ENCODE assay signal across 1 cellular context in the genomic region with DNA sequence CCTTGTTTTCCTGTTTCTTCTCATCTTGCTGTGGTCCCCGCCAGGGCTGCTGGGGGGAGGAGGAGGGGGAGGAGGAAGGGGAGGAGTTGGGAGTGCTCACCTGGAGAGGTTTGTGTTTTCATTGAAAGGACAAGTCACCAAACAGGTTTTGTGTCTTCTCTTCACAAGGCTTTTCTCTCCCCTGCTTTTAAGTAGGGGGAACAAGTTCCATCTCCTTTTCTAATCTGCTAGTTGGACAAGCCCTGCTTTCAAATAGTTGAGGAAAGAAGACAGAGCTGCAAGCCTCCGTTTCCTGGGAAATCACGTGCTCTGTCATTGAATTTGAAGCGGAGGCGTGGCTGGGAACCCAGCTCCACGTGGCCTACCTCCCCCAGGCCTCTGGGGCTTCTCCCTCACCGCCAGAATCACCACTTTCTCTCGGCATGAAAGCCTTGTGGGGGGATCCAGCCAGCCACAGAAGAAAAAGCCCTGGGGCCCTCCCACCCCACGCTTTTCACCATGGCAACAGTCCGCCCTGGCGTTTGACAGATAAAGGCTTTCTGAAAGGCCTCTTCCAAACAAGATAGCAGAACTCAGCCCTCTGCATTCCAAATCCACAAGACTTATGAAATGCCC.
TF ChIP-seq lines count a peak whose summit lies in the region.

No MANE protein-coding gene starts in this region.

TF ChIP-seq in K562, 482 proteins besides CTCF, POLR2A, EP300 and RAD21 (continued from another document and continues in another):
- TF ChIP-seq, protein P1, sequence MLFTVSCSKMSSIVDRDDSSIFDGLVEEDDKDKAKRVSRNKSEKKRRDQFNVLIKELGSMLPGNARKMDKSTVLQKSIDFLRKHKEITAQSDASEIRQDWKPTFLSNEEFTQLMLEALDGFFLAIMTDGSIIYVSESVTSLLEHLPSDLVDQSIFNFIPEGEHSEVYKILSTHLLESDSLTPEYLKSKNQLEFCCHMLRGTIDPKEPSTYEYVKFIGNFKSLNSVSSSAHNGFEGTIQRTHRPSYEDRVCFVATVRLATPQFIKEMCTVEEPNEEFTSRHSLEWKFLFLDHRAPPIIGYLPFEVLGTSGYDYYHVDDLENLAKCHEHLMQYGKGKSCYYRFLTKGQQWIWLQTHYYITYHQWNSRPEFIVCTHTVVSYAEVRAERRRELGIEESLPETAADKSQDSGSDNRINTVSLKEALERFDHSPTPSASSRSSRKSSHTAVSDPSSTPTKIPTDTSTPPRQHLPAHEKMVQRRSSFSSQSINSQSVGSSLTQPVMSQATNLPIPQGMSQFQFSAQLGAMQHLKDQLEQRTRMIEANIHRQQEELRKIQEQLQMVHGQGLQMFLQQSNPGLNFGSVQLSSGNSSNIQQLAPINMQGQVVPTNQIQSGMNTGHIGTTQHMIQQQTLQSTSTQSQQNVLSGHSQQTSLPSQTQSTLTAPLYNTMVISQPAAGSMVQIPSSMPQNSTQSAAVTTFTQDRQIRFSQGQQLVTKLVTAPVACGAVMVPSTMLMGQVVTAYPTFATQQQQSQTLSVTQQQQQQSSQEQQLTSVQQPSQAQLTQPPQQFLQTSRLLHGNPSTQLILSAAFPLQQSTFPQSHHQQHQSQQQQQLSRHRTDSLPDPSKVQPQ (CRISPR knock-in tag; IDR thresholded peaks at IDR 0.05; ENCODE audit: borderline replicate concordance): peak; percentile 28; the same call in 1 of the 2 replicates
- TF ChIP-seq CBX5 (IDR thresholded peaks at IDR 0.05; ENCODE audit: borderline replicate concordance, low read depth): no peak
- TF ChIP-seq, protein P2, sequence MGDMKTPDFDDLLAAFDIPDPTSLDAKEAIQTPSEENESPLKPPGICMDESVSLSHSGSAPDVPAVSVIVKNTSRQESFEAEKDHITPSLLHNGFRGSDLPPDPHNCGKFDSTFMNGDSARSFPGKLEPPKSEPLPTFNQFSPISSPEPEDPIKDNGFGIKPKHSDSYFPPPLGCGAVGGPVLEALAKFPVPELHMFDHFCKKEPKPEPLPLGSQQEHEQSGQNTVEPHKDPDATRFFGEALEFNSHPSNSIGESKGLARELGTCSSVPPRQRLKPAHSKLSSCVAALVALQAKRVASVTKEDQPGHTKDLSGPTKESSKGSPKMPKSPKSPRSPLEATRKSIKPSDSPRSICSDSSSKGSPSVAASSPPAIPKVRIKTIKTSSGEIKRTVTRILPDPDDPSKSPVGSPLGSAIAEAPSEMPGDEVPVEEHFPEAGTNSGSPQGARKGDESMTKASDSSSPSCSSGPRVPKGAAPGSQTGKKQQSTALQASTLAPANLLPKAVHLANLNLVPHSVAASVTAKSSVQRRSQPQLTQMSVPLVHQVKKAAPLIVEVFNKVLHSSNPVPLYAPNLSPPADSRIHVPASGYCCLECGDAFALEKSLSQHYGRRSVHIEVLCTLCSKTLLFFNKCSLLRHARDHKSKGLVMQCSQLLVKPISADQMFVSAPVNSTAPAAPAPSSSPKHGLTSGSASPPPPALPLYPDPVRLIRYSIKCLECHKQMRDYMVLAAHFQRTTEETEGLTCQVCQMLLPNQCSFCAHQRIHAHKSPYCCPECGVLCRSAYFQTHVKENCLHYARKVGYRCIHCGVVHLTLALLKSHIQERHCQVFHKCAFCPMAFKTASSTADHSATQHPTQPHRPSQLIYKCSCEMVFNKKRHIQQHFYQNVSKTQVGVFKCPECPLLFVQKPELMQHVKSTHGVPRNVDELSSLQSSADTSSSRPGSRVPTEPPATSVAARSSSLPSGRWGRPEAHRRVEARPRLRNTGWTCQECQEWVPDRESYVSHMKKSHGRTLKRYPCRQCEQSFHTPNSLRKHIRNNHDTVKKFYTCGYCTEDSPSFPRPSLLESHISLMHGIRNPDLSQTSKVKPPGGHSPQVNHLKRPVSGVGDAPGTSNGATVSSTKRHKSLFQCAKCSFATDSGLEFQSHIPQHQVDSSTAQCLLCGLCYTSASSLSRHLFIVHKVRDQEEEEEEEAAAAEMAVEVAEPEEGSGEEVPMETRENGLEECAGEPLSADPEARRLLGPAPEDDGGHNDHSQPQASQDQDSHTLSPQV (IDR thresholded peaks at IDR 0.05): peak; percentile 73
- TF ChIP-seq ZNF589 (CRISPR knock-in tag; IDR thresholded peaks at IDR 0.05; ENCODE audit: low read depth): no peak
- TF ChIP-seq, protein P3, sequence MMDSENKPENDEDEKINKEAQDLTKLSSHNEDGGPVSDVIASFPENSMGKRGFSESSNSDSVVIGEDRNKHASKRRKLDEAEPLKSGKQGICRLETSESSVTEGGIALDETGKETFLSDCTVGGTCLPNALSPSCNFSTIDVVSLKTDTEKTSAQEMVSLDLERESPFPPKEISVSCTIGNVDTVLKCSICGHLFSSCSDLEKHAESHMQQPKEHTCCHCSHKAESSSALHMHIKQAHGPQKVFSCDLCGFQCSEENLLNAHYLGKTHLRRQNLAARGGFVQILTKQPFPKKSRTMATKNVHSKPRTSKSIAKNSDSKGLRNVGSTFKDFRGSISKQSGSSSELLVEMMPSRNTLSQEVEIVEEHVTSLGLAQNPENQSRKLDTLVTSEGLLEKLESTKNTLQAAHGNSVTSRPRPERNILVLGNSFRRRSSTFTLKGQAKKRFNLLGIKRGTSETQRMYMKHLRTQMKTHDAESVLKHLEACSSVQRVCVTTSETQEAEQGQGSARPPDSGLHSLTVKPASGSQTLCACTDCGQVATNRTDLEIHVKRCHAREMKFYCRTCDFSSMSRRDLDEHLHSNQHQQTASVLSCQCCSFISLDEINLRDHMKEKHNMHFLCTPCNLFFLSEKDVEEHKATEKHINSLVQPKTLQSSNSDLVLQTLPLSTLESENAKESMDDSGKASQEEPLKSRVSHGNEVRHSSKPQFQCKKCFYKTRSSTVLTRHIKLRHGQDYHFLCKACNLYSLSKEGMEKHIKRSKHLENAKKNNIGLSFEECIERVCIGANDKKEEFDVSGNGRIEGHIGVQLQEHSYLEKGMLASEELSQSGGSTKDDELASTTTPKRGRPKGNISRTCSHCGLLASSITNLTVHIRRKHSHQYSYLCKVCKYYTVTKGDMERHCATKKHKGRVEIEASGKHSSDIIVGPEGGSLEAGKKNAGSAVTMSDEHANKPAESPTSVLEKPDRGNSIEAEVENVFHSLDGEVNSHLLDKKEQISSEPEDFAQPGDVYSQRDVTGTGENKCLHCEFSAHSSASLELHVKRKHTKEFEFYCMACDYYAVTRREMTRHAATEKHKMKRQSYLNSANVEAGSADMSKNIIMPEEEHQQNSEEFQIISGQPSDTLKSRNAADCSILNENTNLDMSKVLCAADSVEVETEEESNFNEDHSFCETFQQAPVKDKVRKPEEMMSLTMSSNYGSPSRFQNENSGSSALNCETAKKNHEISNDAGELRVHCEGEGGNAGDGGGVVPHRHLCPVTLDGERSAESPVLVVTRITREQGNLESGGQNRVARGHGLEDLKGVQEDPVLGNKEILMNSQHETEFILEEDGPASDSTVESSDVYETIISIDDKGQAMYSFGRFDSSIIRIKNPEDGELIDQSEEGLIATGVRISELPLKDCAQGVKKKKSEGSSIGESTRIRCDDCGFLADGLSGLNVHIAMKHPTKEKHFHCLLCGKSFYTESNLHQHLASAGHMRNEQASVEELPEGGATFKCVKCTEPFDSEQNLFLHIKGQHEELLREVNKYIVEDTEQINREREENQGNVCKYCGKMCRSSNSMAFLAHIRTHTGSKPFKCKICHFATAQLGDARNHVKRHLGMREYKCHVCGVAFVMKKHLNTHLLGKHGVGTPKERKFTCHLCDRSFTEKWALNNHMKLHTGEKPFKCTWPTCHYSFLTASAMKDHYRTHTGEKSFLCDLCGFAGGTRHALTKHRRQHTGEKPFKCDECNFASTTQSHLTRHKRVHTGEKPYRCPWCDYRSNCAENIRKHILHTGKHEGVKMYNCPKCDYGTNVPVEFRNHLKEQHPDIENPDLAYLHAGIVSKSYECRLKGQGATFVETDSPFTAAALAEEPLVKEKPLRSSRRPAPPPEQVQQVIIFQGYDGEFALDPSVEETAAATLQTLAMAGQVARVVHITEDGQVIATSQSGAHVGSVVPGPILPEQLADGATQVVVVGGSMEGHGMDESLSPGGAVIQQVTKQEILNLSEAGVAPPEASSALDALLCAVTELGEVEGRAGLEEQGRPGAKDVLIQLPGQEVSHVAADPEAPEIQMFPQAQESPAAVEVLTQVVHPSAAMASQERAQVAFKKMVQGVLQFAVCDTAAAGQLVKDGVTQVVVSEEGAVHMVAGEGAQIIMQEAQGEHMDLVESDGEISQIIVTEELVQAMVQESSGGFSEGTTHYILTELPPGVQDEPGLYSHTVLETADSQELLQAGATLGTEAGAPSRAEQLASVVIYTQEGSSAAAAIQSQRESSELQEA (IDR thresholded peaks at IDR 0.05; ENCODE audit: low read depth): no peak
- TF ChIP-seq SETDB1 (IDR thresholded peaks at IDR 0.05; ENCODE audit: low read length): no peak
- no peak for TF ChIP-seq ZNF324 (CRISPR knock-in tag; IDR thresholded peaks at IDR 0.05)
- no peak for TF ChIP-seq ETS2 (tag; IDR thresholded peaks at IDR 0.05; ENCODE audit: borderline replicate concordance, poor library complexity, severe bottlenecking)
- TF ChIP-seq RBM15 (IDR thresholded peaks at IDR 0.05; ENCODE audit: insufficient read depth, low read length): no peak
- no peak for TF ChIP-seq ZNF197 (CRISPR knock-in tag; IDR thresholded peaks at IDR 0.05; ENCODE audit: low read depth)
- TF ChIP-seq JUND (IDR thresholded peaks at IDR 0.05; ENCODE audit: borderline replicate concordance, low read depth, low read length): peak; percentile 19; the same call in 1 of the 2 replicates
- TF ChIP-seq JUND (tag; IDR thresholded peaks at IDR 0.05; ENCODE audit: borderline replicate concordance, low read depth, low read length): no peak
- 0 out of 2 replicates have a peak, but pooled peaks have one; percentile 13 for TF ChIP-seq CREB1 (IDR thresholded peaks at IDR 0.05)
- no peak for TF ChIP-seq CREB1 (CRISPR knock-in tag; IDR thresholded peaks at IDR 0.05)
- TF ChIP-seq GABPA (tag; conservative IDR thresholded peaks at IDR 0.05; ENCODE audit: low read depth): 0 out of 2 replicates have a peak, but pooled peaks have one; percentile 23
- TF ChIP-seq MCM2 (IDR thresholded peaks at IDR 0.05; ENCODE audit: low read depth): 0 out of 2 replicates have a peak, but pooled peaks have one; percentile 61
- no peak for TF ChIP-seq ZBED1 (IDR thresholded peaks at IDR 0.05)
- TF ChIP-seq HDGF (IDR thresholded peaks at IDR 0.05): no peak
- TF ChIP-seq ATF2 (CRISPR knock-in tag; IDR thresholded peaks at IDR 0.05): no peak
- TF ChIP-seq KLF1 (tag; IDR thresholded peaks at IDR 0.05): 0 out of 2 replicates have a peak, but pooled peaks have one; percentile 36
- peak; percentile 72 for TF ChIP-seq MEIS2 (IDR thresholded peaks at IDR 0.05; ENCODE audit: partially characterized antibody)
- peak; percentile 82 for TF ChIP-seq TOE1 (IDR thresholded peaks at IDR 0.05; ENCODE audit: borderline replicate concordance)
- TF ChIP-seq TOE1 (CRISPR knock-in tag; IDR thresholded peaks at IDR 0.05; ENCODE audit: borderline replicate concordance, low read depth): no peak
- no peak for TF ChIP-seq E2F3 (CRISPR knock-in tag; IDR thresholded peaks at IDR 0.05)
- TF ChIP-seq, protein P4, sequence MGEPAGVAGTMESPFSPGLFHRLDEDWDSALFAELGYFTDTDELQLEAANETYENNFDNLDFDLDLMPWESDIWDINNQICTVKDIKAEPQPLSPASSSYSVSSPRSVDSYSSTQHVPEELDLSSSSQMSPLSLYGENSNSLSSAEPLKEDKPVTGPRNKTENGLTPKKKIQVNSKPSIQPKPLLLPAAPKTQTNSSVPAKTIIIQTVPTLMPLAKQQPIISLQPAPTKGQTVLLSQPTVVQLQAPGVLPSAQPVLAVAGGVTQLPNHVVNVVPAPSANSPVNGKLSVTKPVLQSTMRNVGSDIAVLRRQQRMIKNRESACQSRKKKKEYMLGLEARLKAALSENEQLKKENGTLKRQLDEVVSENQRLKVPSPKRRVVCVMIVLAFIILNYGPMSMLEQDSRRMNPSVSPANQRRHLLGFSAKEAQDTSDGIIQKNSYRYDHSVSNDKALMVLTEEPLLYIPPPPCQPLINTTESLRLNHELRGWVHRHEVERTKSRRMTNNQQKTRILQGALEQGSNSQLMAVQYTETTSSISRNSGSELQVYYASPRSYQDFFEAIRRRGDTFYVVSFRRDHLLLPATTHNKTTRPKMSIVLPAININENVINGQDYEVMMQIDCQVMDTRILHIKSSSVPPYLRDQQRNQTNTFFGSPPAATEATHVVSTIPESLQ (CRISPR knock-in tag; IDR thresholded peaks at IDR 0.05): no peak
- no peak for TF ChIP-seq ELF2 (CRISPR knock-in tag; IDR thresholded peaks at IDR 0.05)
- no peak for TF ChIP-seq HDAC6 (IDR thresholded peaks at IDR 0.05; ENCODE audit: low read depth, low read length)
- TF ChIP-seq ZBTB11 (CRISPR knock-in tag; IDR thresholded peaks at IDR 0.05): no peak
- peak in 1 of 2 experiments; percentile 95; a peak in 2 of 4 replicates for TF ChIP-seq HDAC1 (IDR thresholded peaks at IDR 0.05)
- no peak for TF ChIP-seq ZNF134 (CRISPR knock-in tag; conservative IDR thresholded peaks at IDR 0.05)
- TF ChIP-seq ZNF431 (CRISPR knock-in tag; IDR thresholded peaks at IDR 0.05): no peak
- no peak for TF ChIP-seq SP1 (CRISPR knock-in tag; IDR thresholded peaks at IDR 0.05)
